ENCODE assay signal across 34 cellular contexts in the genomic region with DNA sequence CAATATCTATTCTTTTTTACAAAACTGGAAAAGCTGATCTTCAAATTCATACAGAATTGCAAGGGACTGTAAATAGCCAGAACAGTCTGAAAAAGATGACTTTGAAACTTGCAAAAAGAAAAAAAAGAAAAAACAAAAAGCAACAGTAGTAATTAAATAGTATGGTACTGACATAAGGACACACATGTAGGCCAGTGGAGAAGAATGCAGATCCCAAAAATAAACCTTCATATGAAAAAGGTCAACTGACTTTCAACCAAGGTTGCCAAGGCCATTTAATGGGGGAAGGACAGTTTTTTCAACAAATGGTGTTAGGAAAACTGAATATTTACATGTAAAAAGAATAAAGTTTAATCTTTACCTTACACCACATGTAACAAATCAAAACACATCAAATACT.
"Had no signal": no experiment of that assay in that cellular context is flagged by ENCODE, and none has a peak within 500 bp of the region (broad histone marks: within the 10 kb centered on the region; RNA-seq: fewer than 3 reads in every experiment).

No MANE protein-coding gene starts in this region.

- H3K27me3 Mint-ChIP-seq: activated CD4-positive, alpha-beta memory T cell treated with anti-CD3 and anti-CD28 coated beads, Interleukin-2, amount 10 ng/mL, durations not matched to agents 7 days and 5 days; activated CD8-positive, alpha-beta memory T cell treated with anti-CD3 and anti-CD28 coated beads, Interleukin-2, amount 10 ng/mL, durations not matched to agents 7 days and 5 days; activated naive CD8-positive, alpha-beta T cell treated with anti-CD3 and anti-CD28 coated beads for 36 hours; activated T-helper 17 cell treated with anti-CD3 and anti-CD28 coated beads, Interleukin-2, amount 50 U/mL, for 72 hours had no signal

- H3K27ac ChIP-seq: cardiac muscle cell, KMS-11, VCaP had no signal

- ATAC-seq: activated CD8-positive, alpha-beta memory T cell treated with anti-CD3 and anti-CD28 coated beads, Interleukin-2, amount 10 ng/mL, durations not matched to agents 7 days and 5 days; activated T-cell treated with anti-CD3 and anti-CD28 coated beads, Interleukin-2, amount 50 U/mL, for 72 hours; activated T-helper 17 cell treated with anti-CD3 and anti-CD28 coated beads, Interleukin-2, amount 50 U/mL, for 72 hours; Panc1 had no signal

- H3K27ac Mint-ChIP-seq: activated CD4-positive, alpha-beta memory T cell treated with anti-CD3 and anti-CD28 coated beads, Interleukin-2, amount 10 ng/mL, durations not matched to agents 7 days and 5 days; activated CD8-positive, alpha-beta memory T cell treated with anti-CD3 and anti-CD28 coated beads, Interleukin-2, amount 10 ng/mL, durations not matched to agents 7 days and 5 days; activated naive CD8-positive, alpha-beta T cell treated with anti-CD3 and anti-CD28 coated beads for 36 hours; activated T-cell treated with anti-CD3 and anti-CD28 coated beads, Interleukin-2, amount 50 U/mL, for 72 hours; activated T-helper 17 cell treated with anti-CD3 and anti-CD28 coated beads, Interleukin-2, amount 50 U/mL, for 72 hours had no signal

- H3K4me3 ChIP-seq: cardiac muscle cell had no signal

- H3K36me3 ChIP-seq: cardiac muscle cell had no signal

- DNase-seq: activated CD4-positive, alpha-beta memory T cell treated with anti-CD3 and anti-CD28 coated beads, Interleukin-2, amount 10 ng/mL, durations not matched to agents 7 days and 5 days; activated CD4-positive, alpha-beta T cell treated with anti-CD3 and anti-CD28 coated beads for 1 hour; activated CD4-positive, alpha-beta T cell treated with anti-CD3 and anti-CD28 coated beads for 48 hours; activated CD4-positive, CD25-positive, alpha-beta regulatory T cell; activated CD8-positive, alpha-beta memory T cell treated with anti-CD3 and anti-CD28 coated beads for 24 hours; activated CD8-positive, alpha-beta memory T cell treated with anti-CD3 and anti-CD28 coated beads, Interleukin-2, amount 10 ng/mL, durations not matched to agents 7 days and 5 days; activated CD8-positive, alpha-beta memory T cell treated with anti-CD3 and anti-CD28 coated beads, Interleukin-2, amount 50 U/mL, for 48 hours; activated effector memory CD4-positive, alpha-beta T cell treated with anti-CD3 and anti-CD28 coated beads, Interleukin-2, amount 50 U/mL, for 16 hours; activated naive CD4-positive, alpha-beta T cell; activated naive CD4-positive, alpha-beta T cell treated with anti-CD3 and anti-CD28 coated beads, Interleukin-2, amount 50 U/mL, for 16 hours; activated naive CD8-positive, alpha-beta T cell treated with anti-CD3 and anti-CD28 coated beads for 36 hours; activated T-cell treated with anti-CD3 and anti-CD28 coated beads, Interleukin-2, amount 50 U/mL, for 72 hours; amniotic stem cell; aorta; MM.1S; MV-4-11; NCI-H1092; NCI-H1436 treated with DMSO at 0.1 percent for 48 hours; NCI-H1694 treated with DMSO at 0.1 percent for 48 hours; NCI-H2029; NCI-H510A; NCI-H526; NCI-H748 treated with DMSO at 0.1 percent for 48 hours; OCI-M1; SIG-M5; SW 1271; T-helper 1 cell; T-helper 2 cell; T-helper 9 cell had no signal

- H3K27me3 ChIP-seq: cardiac muscle cell had no signal

- H3K4me3 Mint-ChIP-seq: activated CD4-positive, alpha-beta memory T cell treated with anti-CD3 and anti-CD28 coated beads, Interleukin-2, amount 10 ng/mL, durations not matched to agents 7 days and 5 days; activated CD8-positive, alpha-beta memory T cell treated with anti-CD3 and anti-CD28 coated beads, Interleukin-2, amount 10 ng/mL, durations not matched to agents 7 days and 5 days; activated naive CD8-positive, alpha-beta T cell treated with anti-CD3 and anti-CD28 coated beads for 36 hours; activated T-cell treated with anti-CD3 and anti-CD28 coated beads, Interleukin-2, amount 50 U/mL, for 72 hours; activated T-helper 17 cell treated with anti-CD3 and anti-CD28 coated beads, Interleukin-2, amount 50 U/mL, for 72 hours had no signal
